Comparison of ENCODE assay signal across 1 cellular context in the genomic region with DNA sequence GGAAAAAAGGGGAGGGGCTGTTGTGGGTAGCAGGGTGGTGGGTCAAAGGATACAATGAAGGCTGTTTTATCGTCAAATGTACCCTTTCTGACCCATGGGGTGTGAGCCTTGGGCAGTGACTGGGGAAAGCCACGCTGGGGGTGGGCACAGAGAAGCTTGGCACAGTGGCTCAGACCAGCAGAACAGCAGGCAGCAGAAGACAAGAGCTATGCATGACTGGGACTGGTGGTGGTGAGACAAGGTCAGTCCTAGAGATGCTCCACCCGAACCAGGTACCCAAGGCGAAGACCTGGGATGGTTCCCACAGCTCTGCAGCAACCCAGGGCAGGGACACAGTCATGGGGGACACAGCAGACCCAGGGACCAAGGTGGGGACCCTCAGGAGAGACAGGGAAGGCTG.
TF ChIP-seq lines count a peak whose summit lies in the region.

No MANE protein-coding gene starts in this region.

TF ChIP-seq in endothelial cell of umbilical vein, 7 proteins besides CTCF, POLR2A, EP300 and RAD21:
- TF ChIP-seq POLR2AphosphoS5 (IDR thresholded peaks at IDR 0.05; ENCODE audit: insufficient read depth, low read depth, low read length) = no peak
- no peak for TF ChIP-seq JUN (IDR thresholded peaks at IDR 0.05; ENCODE audit: borderline replicate concordance, insufficient read depth, insufficient read length, low read depth)
- TF ChIP-seq EZH2 (IDR thresholded peaks at IDR 0.05; ENCODE audit: borderline replicate concordance, low read depth, low read length, severe bottlenecking) = no peak
- no peak for TF ChIP-seq FOS (IDR thresholded peaks at IDR 0.05; ENCODE audit: borderline replicate concordance, insufficient read depth, low read length)
- no peak for TF ChIP-seq GATA2 (IDR thresholded peaks at IDR 0.05; ENCODE audit: insufficient read depth, insufficient read length, low read depth, low read length)
- no peak for TF ChIP-seq MYC (IDR thresholded peaks at IDR 0.05; ENCODE audit: low read depth, low read length)
- TF ChIP-seq, protein P1, sequence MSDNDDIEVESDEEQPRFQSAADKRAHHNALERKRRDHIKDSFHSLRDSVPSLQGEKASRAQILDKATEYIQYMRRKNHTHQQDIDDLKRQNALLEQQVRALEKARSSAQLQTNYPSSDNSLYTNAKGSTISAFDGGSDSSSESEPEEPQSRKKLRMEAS (IDR thresholded peaks at IDR 0.05; ENCODE audit: insufficient read depth, insufficient read length) = no peak
